ENCODE assay signal across 13 cellular contexts in the genomic region with DNA sequence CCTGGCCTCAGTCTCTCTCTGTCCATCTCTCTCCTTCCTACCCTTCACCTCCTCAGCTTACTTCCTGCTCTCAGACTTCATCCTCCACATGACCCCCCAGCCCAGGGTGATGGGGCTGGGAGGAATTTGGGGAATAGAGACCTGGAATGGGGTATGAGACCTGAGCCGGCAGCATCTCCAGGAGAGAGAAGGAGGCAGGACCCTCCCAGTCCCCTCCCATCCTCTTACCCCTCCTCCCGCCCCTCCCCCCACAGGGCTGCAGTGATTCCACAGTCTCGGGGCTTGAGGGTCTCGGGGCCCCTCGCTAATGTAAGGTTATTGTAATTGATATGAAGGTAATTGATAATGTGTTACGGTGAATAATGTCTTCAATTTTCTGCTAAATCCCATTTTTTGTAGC.
DNase-seq lines count a peak whose midpoint lies in the region; ATAC-seq and TF ChIP-seq lines count a peak whose summit lies in the region.
"Had no signal": no experiment of that assay in that cellular context is flagged by ENCODE, and none has a peak within 500 bp of the region (broad histone marks: within the 10 kb centered on the region; RNA-seq: fewer than 3 reads in every experiment).

No MANE protein-coding gene starts in this region.

- no peak overlapping the region for H3K27ac Mint-ChIP-seq in GM23338
- H3K27ac Mint-ChIP-seq in T-helper 17 cell = no peak overlapping the region

- ATAC-seq in GM23338 (peak; percentile 36), T-helper 17 cell (no peak)

- H3K36me3 Mint-ChIP-seq in GM23338 (ENCODE audit: low read depth) (no peaks in the 10 kb centered on the region), T-helper 17 cell (ENCODE audit: low read depth) (peaks cover 15% of the 10 kb centered on the region)
- H3K36me3 Mint-ChIP-seq: CD8-positive, alpha-beta memory T cell had no signal

- peaks cover 31% of the 10 kb centered on the region for H3K4me1 ChIP-seq in GM23338 (ENCODE audit: insufficient read depth)
- peaks cover 12% of the 10 kb centered on the region; the same call in 1 of the 2 replicates for H3K4me1 ChIP-seq in HUES64 (ENCODE audit: insufficient read depth, low read length)
- peaks cover 12% of the 10 kb centered on the region for H3K4me1 ChIP-seq in iPS-15b (ENCODE audit: control insufficient read depth, insufficient read depth, low read length)
- H3K4me1 ChIP-seq in osteoblast (ENCODE audit: insufficient read depth, low read length) = no peaks in the 10 kb centered on the region
- H3K4me1 ChIP-seq: BLaER1 had no signal

- H3K4me1 Mint-ChIP-seq in GM23338 = peaks cover 47% of the 10 kb centered on the region
- peaks cover 11% of the 10 kb centered on the region for H3K4me1 Mint-ChIP-seq in T-helper 17 cell

- H3K27me3 Mint-ChIP-seq in GM23338 (ENCODE audit: insufficient read depth, low read depth, poor library complexity) (peaks cover 37% of the 10 kb centered on the region), T-helper 17 cell (peaks cover 77% of the 10 kb centered on the region)

- H3K27ac ChIP-seq in GM23338 (ENCODE audit: low read depth) = no peak overlapping the region
- no peak overlapping the region for H3K27ac ChIP-seq in HUES64 (ENCODE audit: low read depth, low read length)
- no peak overlapping the region for H3K27ac ChIP-seq in osteoblast (ENCODE audit: low read depth, low read length)
- H3K27ac ChIP-seq: BLaER1 had no signal

- H3K9me3 ChIP-seq in HUES64 (ENCODE audit: insufficient read depth, low read depth, low read length) (no peaks in the 10 kb centered on the region), iPS-15b (ENCODE audit: control insufficient read depth, insufficient read depth, low read length) (no peaks in the 10 kb centered on the region), osteoblast (ENCODE audit: low read depth, low read length) (no peaks in the 10 kb centered on the region), T-helper 17 cell (ENCODE audit: control insufficient read depth, low read length, poor library complexity, severe bottlenecking) (no peaks in the 10 kb centered on the region)
- H3K9me3 ChIP-seq: BLaER1, Caco-2 had no signal

- H3K27me3 ChIP-seq in GM23338 (ENCODE audit: insufficient read depth) (peaks cover 76% of the 10 kb centered on the region), HUES64 (ENCODE audit: insufficient read depth, low read length) (peaks cover 79% of the 10 kb centered on the region), iPS-15b (ENCODE audit: control insufficient read depth, insufficient read depth, low read length) (peaks cover 69% of the 10 kb centered on the region), osteoblast (ENCODE audit: insufficient read depth, low read length) (peaks cover 68% of the 10 kb centered on the region)

- H4K20me1 ChIP-seq in GM23338 (replicated peaks; ENCODE audit: insufficient read depth) (no peaks in the 10 kb centered on the region; the same call in 1 of the 2 replicates), osteoblast (ENCODE audit: insufficient read depth, low read length) (no peaks in the 10 kb centered on the region)
- H4K20me1 ChIP-seq: BLaER1 had no signal

- TF ChIP-seq CTCF in GM23338 (conservative IDR thresholded peaks at IDR 0.05; ENCODE audit: low read depth in 2 of 2) = no peak
- no peak for TF ChIP-seq CTCF in osteoblast (IDR thresholded peaks at IDR 0.05; ENCODE audit: extremely low read depth, low read depth, low read length)

- H3K9ac ChIP-seq in HUES64 (ENCODE audit: low read depth, low read length) (no peak overlapping the region), iPS-15b (ENCODE audit: low read depth, low read length) (no peak overlapping the region)
- H3K9ac ChIP-seq: BLaER1 had no signal

- H3K9me2 ChIP-seq in GM23338 (ENCODE audit: insufficient read depth) = no peaks in the 10 kb centered on the region

- DNase-seq in GM23338 (ENCODE audit: low spot score) (no peak), osteoblast (ENCODE audit: insufficient read length, low spot score, missing footprints) (peak; percentile 56), amygdala (lab: John Stamatoyannopoulos, UW) (no peak), T-helper 17 cell (no peak), activated gamma-delta T cell (lab: John Stamatoyannopoulos, UW) (no peak)
- DNase-seq: 8988T; AML-193; Caco-2; CD8-positive, alpha-beta memory T cell; DND-41 had no signal

- H3K4me3 ChIP-seq in GM23338 (peak overlapping the region; percentile 46), HUES64 (ENCODE audit: low read length) (peak overlapping the region; percentile 14; the same call in 1 of the 2 replicates), iPS-15b (ENCODE audit: low read depth, low read length) (peak overlapping the region; percentile 35), osteoblast (ENCODE audit: insufficient read depth, low read length) (no peak overlapping the region)
- H3K4me3 ChIP-seq: BLaER1 had no signal

- no peaks in the 10 kb centered on the region; the same call in 2 of the 3 replicates for H3K9me3 Mint-ChIP-seq in GM23338
- H3K9me3 Mint-ChIP-seq: CD8-positive, alpha-beta memory T cell had no signal

- H3K79me2 ChIP-seq in GM23338 (replicated peaks; ENCODE audit: insufficient read depth) = no peaks in the 10 kb centered on the region
- H3K79me2 ChIP-seq in osteoblast (ENCODE audit: insufficient read depth, low read length) = no peaks in the 10 kb centered on the region

- H3K4me3 Mint-ChIP-seq in GM23338 (no peak overlapping the region; the same call in 2 of the 3 replicates), T-helper 17 cell (no peak overlapping the region)
- H3K4me3 Mint-ChIP-seq: CD8-positive, alpha-beta memory T cell had no signal

- H2AFZ ChIP-seq in GM23338 (0 out of 2 replicates have a peak overlapping the region, but pooled peaks have one; percentile 76), osteoblast (ENCODE audit: low read length) (no peak overlapping the region)

- 11% methylated on average over 4 of the region's 6 CpGs for WGBS in HUES64

- 0 out of 2 replicates have a peak, but pooled peaks cover 11% of the 10 kb centered on the region for H3F3A ChIP-seq in GM23338 (replicated peaks; ENCODE audit: low read depth)

- H3K4me2 ChIP-seq in GM23338 = peak overlapping the region; percentile 73
- no peak overlapping the region for H3K4me2 ChIP-seq in osteoblast (ENCODE audit: insufficient read depth, low read length)
- H3K4me2 ChIP-seq: BLaER1 had no signal

- no peaks in the 10 kb centered on the region for H3K36me3 ChIP-seq in GM23338 (ENCODE audit: insufficient read depth)
- H3K36me3 ChIP-seq in HUES64 (ENCODE audit: insufficient read depth, low read length) = no peaks in the 10 kb centered on the region
- no peaks in the 10 kb centered on the region for H3K36me3 ChIP-seq in iPS-15b (ENCODE audit: control insufficient read depth, insufficient read depth, low read length)
- H3K36me3 ChIP-seq in osteoblast (ENCODE audit: insufficient read depth, low read length) = no peaks in the 10 kb centered on the region
- H3K36me3 ChIP-seq: BLaER1 had no signal

TF ChIP-seq in GM23338, 12 proteins besides CTCF, POLR2A, EP300 and RAD21 (continues in another document):
- no peak for TF ChIP-seq EZH2phosphoT487 (IDR thresholded peaks at IDR 0.05; ENCODE audit: unreplicated experiment)
- TF ChIP-seq CREB1 (CRISPR knock-in tag; IDR thresholded peaks at IDR 0.05; ENCODE audit: low read depth) = no peak
- TF ChIP-seq ZNF331 (CRISPR knock-in tag; IDR thresholded peaks at IDR 0.05; ENCODE audit: low read depth) = no peak
- TF ChIP-seq, protein P1, sequence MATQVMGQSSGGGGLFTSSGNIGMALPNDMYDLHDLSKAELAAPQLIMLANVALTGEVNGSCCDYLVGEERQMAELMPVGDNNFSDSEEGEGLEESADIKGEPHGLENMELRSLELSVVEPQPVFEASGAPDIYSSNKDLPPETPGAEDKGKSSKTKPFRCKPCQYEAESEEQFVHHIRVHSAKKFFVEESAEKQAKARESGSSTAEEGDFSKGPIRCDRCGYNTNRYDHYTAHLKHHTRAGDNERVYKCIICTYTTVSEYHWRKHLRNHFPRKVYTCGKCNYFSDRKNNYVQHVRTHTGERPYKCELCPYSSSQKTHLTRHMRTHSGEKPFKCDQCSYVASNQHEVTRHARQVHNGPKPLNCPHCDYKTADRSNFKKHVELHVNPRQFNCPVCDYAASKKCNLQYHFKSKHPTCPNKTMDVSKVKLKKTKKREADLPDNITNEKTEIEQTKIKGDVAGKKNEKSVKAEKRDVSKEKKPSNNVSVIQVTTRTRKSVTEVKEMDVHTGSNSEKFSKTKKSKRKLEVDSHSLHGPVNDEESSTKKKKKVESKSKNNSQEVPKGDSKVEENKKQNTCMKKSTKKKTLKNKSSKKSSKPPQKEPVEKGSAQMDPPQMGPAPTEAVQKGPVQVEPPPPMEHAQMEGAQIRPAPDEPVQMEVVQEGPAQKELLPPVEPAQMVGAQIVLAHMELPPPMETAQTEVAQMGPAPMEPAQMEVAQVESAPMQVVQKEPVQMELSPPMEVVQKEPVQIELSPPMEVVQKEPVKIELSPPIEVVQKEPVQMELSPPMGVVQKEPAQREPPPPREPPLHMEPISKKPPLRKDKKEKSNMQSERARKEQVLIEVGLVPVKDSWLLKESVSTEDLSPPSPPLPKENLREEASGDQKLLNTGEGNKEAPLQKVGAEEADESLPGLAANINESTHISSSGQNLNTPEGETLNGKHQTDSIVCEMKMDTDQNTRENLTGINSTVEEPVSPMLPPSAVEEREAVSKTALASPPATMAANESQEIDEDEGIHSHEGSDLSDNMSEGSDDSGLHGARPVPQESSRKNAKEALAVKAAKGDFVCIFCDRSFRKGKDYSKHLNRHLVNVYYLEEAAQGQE (IDR thresholded peaks at IDR 0.05; ENCODE audit: unreplicated experiment) = no peak
- TF ChIP-seq POLR2AphosphoS5 (IDR thresholded peaks at IDR 0.05; ENCODE audit: low read depth) = no peak
